In the genomic region with DNA sequence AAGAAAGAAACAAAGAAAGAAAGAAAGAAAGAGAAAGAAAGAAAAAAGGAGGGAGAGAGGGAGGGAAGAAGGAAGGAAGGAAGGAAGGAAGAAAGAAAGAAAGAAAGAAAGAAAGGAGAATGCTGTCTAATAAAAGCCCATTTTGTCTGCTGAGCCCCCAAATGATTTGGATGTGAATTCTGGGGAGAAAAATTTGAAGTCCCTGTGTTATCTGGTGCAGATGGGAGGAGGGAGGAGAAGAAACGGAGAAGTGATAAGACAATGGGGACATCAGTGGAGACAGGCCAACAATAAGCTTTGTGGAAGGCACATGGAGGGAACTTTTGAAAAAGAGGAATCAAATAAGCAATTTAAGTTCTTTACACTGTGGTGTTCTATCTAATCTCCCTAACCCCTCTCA, we compare ENCODE assay signal across 1 cellular context.
TF ChIP-seq lines count a peak whose summit lies in the region.

No MANE protein-coding gene starts in this region.

TF ChIP-seq in K562, 482 proteins besides CTCF, POLR2A, EP300 and RAD21 (continued from another document and continues in another):
- TF ChIP-seq, protein P1, sequence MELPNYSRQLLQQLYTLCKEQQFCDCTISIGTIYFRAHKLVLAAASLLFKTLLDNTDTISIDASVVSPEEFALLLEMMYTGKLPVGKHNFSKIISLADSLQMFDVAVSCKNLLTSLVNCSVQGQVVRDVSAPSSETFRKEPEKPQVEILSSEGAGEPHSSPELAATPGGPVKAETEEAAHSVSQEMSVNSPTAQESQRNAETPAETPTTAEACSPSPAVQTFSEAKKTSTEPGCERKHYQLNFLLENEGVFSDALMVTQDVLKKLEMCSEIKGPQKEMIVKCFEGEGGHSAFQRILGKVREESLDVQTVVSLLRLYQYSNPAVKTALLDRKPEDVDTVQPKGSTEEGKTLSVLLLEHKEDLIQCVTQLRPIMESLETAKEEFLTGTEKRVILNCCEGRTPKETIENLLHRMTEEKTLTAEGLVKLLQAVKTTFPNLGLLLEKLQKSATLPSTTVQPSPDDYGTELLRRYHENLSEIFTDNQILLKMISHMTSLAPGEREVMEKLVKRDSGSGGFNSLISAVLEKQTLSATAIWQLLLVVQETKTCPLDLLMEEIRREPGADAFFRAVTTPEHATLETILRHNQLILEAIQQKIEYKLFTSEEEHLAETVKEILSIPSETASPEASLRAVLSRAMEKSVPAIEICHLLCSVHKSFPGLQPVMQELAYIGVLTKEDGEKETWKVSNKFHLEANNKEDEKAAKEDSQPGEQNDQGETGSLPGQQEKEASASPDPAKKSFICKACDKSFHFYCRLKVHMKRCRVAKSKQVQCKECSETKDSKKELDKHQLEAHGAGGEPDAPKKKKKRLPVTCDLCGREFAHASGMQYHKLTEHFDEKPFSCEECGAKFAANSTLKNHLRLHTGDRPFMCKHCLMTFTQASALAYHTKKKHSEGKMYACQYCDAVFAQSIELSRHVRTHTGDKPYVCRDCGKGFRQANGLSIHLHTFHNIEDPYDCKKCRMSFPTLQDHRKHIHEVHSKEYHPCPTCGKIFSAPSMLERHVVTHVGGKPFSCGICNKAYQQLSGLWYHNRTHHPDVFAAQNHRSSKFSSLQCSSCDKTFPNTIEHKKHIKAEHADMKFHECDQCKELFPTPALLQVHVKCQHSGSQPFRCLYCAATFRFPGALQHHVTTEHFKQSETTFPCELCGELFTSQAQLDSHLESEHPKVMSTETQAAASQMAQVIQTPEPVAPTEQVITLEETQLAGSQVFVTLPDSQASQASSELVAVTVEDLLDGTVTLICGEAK (IDR thresholded peaks at IDR 0.05) = no peak
- TF ChIP-seq, protein P1 (CRISPR knock-in tag; IDR thresholded peaks at IDR 0.05) = no peak
- TF ChIP-seq IRF2 (CRISPR knock-in tag; IDR thresholded peaks at IDR 0.05) = no peak
- peak; percentile 62 for TF ChIP-seq MTA2 (IDR thresholded peaks at IDR 0.05; ENCODE audit: low read depth)
- TF ChIP-seq ZBTB8A (IDR thresholded peaks at IDR 0.05; ENCODE audit: partially characterized antibody) = no peak
- peak; percentile 60; the same call in 1 of the 2 replicates for TF ChIP-seq SMARCE1 (IDR thresholded peaks at IDR 0.05)
- peak; percentile 65; the same call in 1 of the 2 replicates for TF ChIP-seq THRB (CRISPR knock-in tag; conservative IDR thresholded peaks at IDR 0.05)
- no peak for TF ChIP-seq ZFPM2 (CRISPR knock-in tag; IDR thresholded peaks at IDR 0.05)
- peak; percentile 36; the same call in 1 of the 2 replicates for TF ChIP-seq NKRF (IDR thresholded peaks at IDR 0.05; ENCODE audit: borderline replicate concordance)
- TF ChIP-seq ZNF79 (CRISPR knock-in tag; IDR thresholded peaks at IDR 0.05; ENCODE audit: low read depth) = no peak
- no peak for TF ChIP-seq ZNF407 (IDR thresholded peaks at IDR 0.05; ENCODE audit: low read depth)
- TF ChIP-seq ZNF143 (CRISPR knock-in tag; IDR thresholded peaks at IDR 0.05) = no peak
- TF ChIP-seq KLF6 (CRISPR knock-in tag; IDR thresholded peaks at IDR 0.05; ENCODE audit: borderline replicate concordance) = no peak
- TF ChIP-seq MAFG (tag; conservative IDR thresholded peaks at IDR 0.05) = no peak
- TF ChIP-seq CHD4 (IDR thresholded peaks at IDR 0.05; ENCODE audit: insufficient read depth, insufficient replicate concordance, low read depth, low read length, poor library complexity, severe bottlenecking) = no peak
- TF ChIP-seq NFATC3 (IDR thresholded peaks at IDR 0.05) = peak; percentile 36; the same call in 1 of the 2 replicates
- no peak for TF ChIP-seq ZNF589 (CRISPR knock-in tag; IDR thresholded peaks at IDR 0.05; ENCODE audit: low read depth)
- TF ChIP-seq BDP1 (IDR thresholded peaks at IDR 0.05; ENCODE audit: insufficient read depth, insufficient read length) = no peak
- peak; percentile 36 for TF ChIP-seq CXXC5 (CRISPR knock-in tag; IDR thresholded peaks at IDR 0.05)
- TF ChIP-seq CSDE1 (IDR thresholded peaks at IDR 0.05) = no peak
- TF ChIP-seq ZNF75A (CRISPR knock-in tag; IDR thresholded peaks at IDR 0.05) = no peak
- TF ChIP-seq WHSC1 (IDR thresholded peaks at IDR 0.05; ENCODE audit: low read length) = no peak
- TF ChIP-seq DIDO1 (tag; IDR thresholded peaks at IDR 0.05; ENCODE audit: low read depth) = no peak
- TF ChIP-seq AFF4 (CRISPR knock-in tag; IDR thresholded peaks at IDR 0.05) = no peak
- no peak for TF ChIP-seq PHF20 (IDR thresholded peaks at IDR 0.05; ENCODE audit: partially characterized antibody)
- no peak for TF ChIP-seq RBM25 (IDR thresholded peaks at IDR 0.05; ENCODE audit: low read depth, low read length, severe bottlenecking)
- no peak; the same call in 1 of the 2 replicates for TF ChIP-seq OTX1 (CRISPR knock-in tag; IDR thresholded peaks at IDR 0.05)
- TF ChIP-seq ELF1 (tag; IDR thresholded peaks at IDR 0.05) = no peak
- TF ChIP-seq, protein P2, sequence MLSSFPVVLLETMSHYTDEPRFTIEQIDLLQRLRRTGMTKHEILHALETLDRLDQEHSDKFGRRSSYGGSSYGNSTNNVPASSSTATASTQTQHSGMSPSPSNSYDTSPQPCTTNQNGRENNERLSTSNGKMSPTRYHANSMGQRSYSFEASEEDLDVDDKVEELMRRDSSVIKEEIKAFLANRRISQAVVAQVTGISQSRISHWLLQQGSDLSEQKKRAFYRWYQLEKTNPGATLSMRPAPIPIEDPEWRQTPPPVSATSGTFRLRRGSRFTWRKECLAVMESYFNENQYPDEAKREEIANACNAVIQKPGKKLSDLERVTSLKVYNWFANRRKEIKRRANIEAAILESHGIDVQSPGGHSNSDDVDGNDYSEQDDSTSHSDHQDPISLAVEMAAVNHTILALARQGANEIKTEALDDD (IDR thresholded peaks at IDR 0.05) = no peak
